In genomic region chr13:114314074-114314912, GRCh38 we compare ENCODE assay signal across 1 cellular context.
TF ChIP-seq lines count a peak whose summit lies in the region.

Gene CHAMP1 (plus strand): TSS chr13:114314503. CDS start chr13:114323843, 9,340 bp downstream.

TF ChIP-seq in HepG2, 621 proteins besides CTCF, POLR2A, EP300 and RAD21 (continued from another document and continues in another):
- TF ChIP-seq ZNF512B (CRISPR knock-in tag; IDR thresholded peaks at IDR 0.05; ENCODE audit: borderline replicate concordance), result no peak
- TF ChIP-seq ZNF784 (CRISPR knock-in tag; IDR thresholded peaks at IDR 0.05; ENCODE audit: borderline replicate concordance), result peak; percentile 48; the same call in 1 of the 2 replicates
- no peak for TF ChIP-seq SETDB1 (CRISPR knock-in tag; IDR thresholded peaks at IDR 0.05; ENCODE audit: borderline replicate concordance)
- TF ChIP-seq ZSCAN5A (CRISPR knock-in tag; IDR thresholded peaks at IDR 0.05; ENCODE audit: borderline replicate concordance), result peak; percentile 66; the same call in 1 of the 2 replicates
- TF ChIP-seq E2F5 (CRISPR knock-in tag; conservative IDR thresholded peaks at IDR 0.05), result peak; percentile 95
- peak; percentile 23; the same call in 1 of the 2 replicates for TF ChIP-seq ZNF124 (CRISPR knock-in tag; IDR thresholded peaks at IDR 0.05)
- peak; percentile 46; the same call in 1 of the 2 replicates for TF ChIP-seq IRF9 (CRISPR knock-in tag; IDR thresholded peaks at IDR 0.05; ENCODE audit: borderline replicate concordance)
- peak; percentile 84 for TF ChIP-seq ZBTB43 (CRISPR knock-in tag; conservative IDR thresholded peaks at IDR 0.05)
- TF ChIP-seq CEBPZ (IDR thresholded peaks at IDR 0.05; ENCODE audit: low read length), result no peak
- TF ChIP-seq ZNF563 (CRISPR knock-in tag; IDR thresholded peaks at IDR 0.05), result peak; percentile 98
- no peak for TF ChIP-seq ZBTB33 (CRISPR knock-in tag; IDR thresholded peaks at IDR 0.05)
- peak; percentile 99 for TF ChIP-seq CCDC6 (CRISPR knock-in tag; IDR thresholded peaks at IDR 0.05)
- peak; percentile 81 for TF ChIP-seq AGO2 (optimal IDR thresholded peaks at IDR 0.05; ENCODE audit: low read depth, low read length)
- TF ChIP-seq FOSL2 (CRISPR knock-in tag; IDR thresholded peaks at IDR 0.05), result peak; percentile 3; the same call in 1 of the 2 replicates
- 0 out of 2 replicates have a peak, but pooled peaks have one; percentile 69 for TF ChIP-seq REPIN1 (CRISPR knock-in tag; IDR thresholded peaks at IDR 0.05; ENCODE audit: borderline replicate concordance, low read depth)
- TF ChIP-seq ZNF235 (CRISPR knock-in tag; IDR thresholded peaks at IDR 0.05; ENCODE audit: borderline replicate concordance), result peak; percentile 66; the same call in 1 of the 2 replicates
- TF ChIP-seq MTF2 (CRISPR knock-in tag; IDR thresholded peaks at IDR 0.05; ENCODE audit: borderline replicate concordance), result no peak
- TF ChIP-seq HNRNPK (IDR thresholded peaks at IDR 0.05; ENCODE audit: low read depth, low read length, poor library complexity, severe bottlenecking), result peak; percentile 65
- TF ChIP-seq HDAC2 (CRISPR knock-in tag; IDR thresholded peaks at IDR 0.05), result peak; percentile 36; the same call in 1 of the 2 replicates
- 0 out of 2 replicates have a peak, but pooled peaks have one; percentile 52 for TF ChIP-seq PREB (CRISPR knock-in tag; IDR thresholded peaks at IDR 0.05)
- TF ChIP-seq ZNF589 (CRISPR knock-in tag; conservative IDR thresholded peaks at IDR 0.05), result peak; percentile 73; the same call in 1 of the 2 replicates
- TF ChIP-seq ZNF788 (CRISPR knock-in tag; IDR thresholded peaks at IDR 0.05; ENCODE audit: borderline replicate concordance), result peak; percentile 75
- peak; percentile 86 for TF ChIP-seq SP5 (CRISPR knock-in tag; IDR thresholded peaks at IDR 0.05; ENCODE audit: borderline replicate concordance, low read depth)
- TF ChIP-seq BRF2 (CRISPR knock-in tag; IDR thresholded peaks at IDR 0.05), result peak; percentile 79
- TF ChIP-seq TBL1XR1 (IDR thresholded peaks at IDR 0.05; ENCODE audit: borderline replicate concordance, low read length, partially characterized antibody), result no peak
- no peak for TF ChIP-seq NAIF1 (CRISPR knock-in tag; IDR thresholded peaks at IDR 0.05; ENCODE audit: borderline replicate concordance)
- TF ChIP-seq ZBTB7B (CRISPR knock-in tag; IDR thresholded peaks at IDR 0.05), result no peak
- no peak for TF ChIP-seq ZNF747 (CRISPR knock-in tag; IDR thresholded peaks at IDR 0.05; ENCODE audit: borderline replicate concordance)
- no peak; the same call in 1 of the 2 replicates for TF ChIP-seq NCOR1 (IDR thresholded peaks at IDR 0.05; ENCODE audit: borderline replicate concordance, low read length)
- peak; percentile 57; the same call in 1 of the 2 replicates for TF ChIP-seq SP140L (CRISPR knock-in tag; IDR thresholded peaks at IDR 0.05; ENCODE audit: borderline replicate concordance)
- peak; percentile 87 for TF ChIP-seq ZBTB2 (CRISPR knock-in tag; IDR thresholded peaks at IDR 0.05; ENCODE audit: low read depth)
- TF ChIP-seq PLRG1 (conservative IDR thresholded peaks at IDR 0.05), result no peak
- peak; percentile 60; the same call in 1 of the 2 replicates for TF ChIP-seq ZC3H13 (CRISPR knock-in tag; IDR thresholded peaks at IDR 0.05)
- TF ChIP-seq ZSCAN21 (CRISPR knock-in tag; IDR thresholded peaks at IDR 0.05; ENCODE audit: borderline replicate concordance), result peak; percentile 98
- TF ChIP-seq CREM (IDR thresholded peaks at IDR 0.05), result no peak
- TF ChIP-seq CREM (CRISPR knock-in tag; IDR thresholded peaks at IDR 0.05), result no peak
- peak; percentile 63; the same call in 1 of the 2 replicates for TF ChIP-seq ZNF280B (CRISPR knock-in tag; IDR thresholded peaks at IDR 0.05; ENCODE audit: borderline replicate concordance)
- 0 out of 2 replicates have a peak, but pooled peaks have one; percentile 64 for TF ChIP-seq RNF2 (conservative IDR thresholded peaks at IDR 0.05; ENCODE audit: low read depth)
- no peak for TF ChIP-seq HCFC1 (IDR thresholded peaks at IDR 0.05; ENCODE audit: low read depth, low read length)
